In genomic region chr1:16559688-16560087, GRCh38 we compare ENCODE assay signal across 1 cellular context. TPM values are rescaled to one million over a fixed set of nuclear protein-coding genes. Genes with fewer than 3 reads are reported as not detected.
"Had no signal": no experiment of that assay in that cellular context is flagged by ENCODE, and none has a peak within 500 bp of the region (broad histone marks: within the 10 kb centered on the region; RNA-seq: fewer than 3 reads in every experiment).

No MANE protein-coding gene starts in this region.

RNA-seq across cellular contexts. Expression of gene RNU1-1, which starts 45.6 kb away (rescaled TPM):
- polyA plus RNA-seq: SK-N-SH had no signal
